In genomic region chr4:137623013-137623412, GRCh38 we compare ENCODE assay signal across 15 cellular contexts.
DNase-seq lines count a peak whose midpoint lies in the region; TF ChIP-seq lines count a peak whose summit lies in the region.
"Had no signal": no experiment of that assay in that cellular context is flagged by ENCODE, and none has a peak within 500 bp of the region (broad histone marks: within the 10 kb centered on the region; RNA-seq: fewer than 3 reads in every experiment).

No MANE protein-coding gene starts in this region.

- H3K27me3 Mint-ChIP-seq in progenitor cell of endocrine pancreas, result no peaks in the 10 kb centered on the region
- H3K27me3 Mint-ChIP-seq: activated CD4-positive, alpha-beta T cell treated with anti-CD3 and anti-CD28 coated beads for 36 hours; CD4-positive, CD25-positive, alpha-beta regulatory T cell had no signal

- H3K36me3 Mint-ChIP-seq in progenitor cell of endocrine pancreas (ENCODE audit: insufficient read depth), result no peaks in the 10 kb centered on the region
- H3K36me3 Mint-ChIP-seq: CD4-positive, CD25-positive, alpha-beta regulatory T cell had no signal

- DNase-seq in NCI-H1436 (lab: John Stamatoyannopoulos, UW) (peak; percentile 15), NCI-H1436 treated with DMSO at 0.1 percent for 48 hours (lab: John Stamatoyannopoulos, UW) (no peak), NCI-H2029 (lab: John Stamatoyannopoulos, UW) (peak; percentile 51), progenitor cell of endocrine pancreas (ENCODE audit: low spot score, unreplicated experiment) (no peak), KG1 (lab: John Stamatoyannopoulos, UW) (no peak), GM10266 (ENCODE audit: extremely low spot score) (no peak)
- DNase-seq in activated effector memory CD4-positive, alpha-beta T cell treated with anti-CD3 and anti-CD28 coated beads, Interleukin-2, amount 50 U/mL, for 16 hours, result no peak
- DNase-seq: activated CD4-positive, alpha-beta T cell treated with anti-CD3 and anti-CD28 coated beads for 36 hours; activated T-cell treated with anti-CD3 and anti-CD28 coated beads, Interleukin-2, amount 50 U/mL, for 1 hour; amniotic stem cell; CD4-positive, CD25-positive, alpha-beta regulatory T cell; colonic mucosa; substantia nigra; T-helper 2 cell had no signal

- no peak overlapping the region for H3K4me3 Mint-ChIP-seq in progenitor cell of endocrine pancreas (ENCODE audit: low read depth)
- H3K4me3 Mint-ChIP-seq: activated CD4-positive, alpha-beta T cell treated with anti-CD3 and anti-CD28 coated beads for 36 hours; CD4-positive, CD25-positive, alpha-beta regulatory T cell had no signal

- peaks cover 7% of the 10 kb centered on the region for H3K4me1 Mint-ChIP-seq in progenitor cell of endocrine pancreas (ENCODE audit: low read depth)
- H3K4me1 Mint-ChIP-seq: activated CD4-positive, alpha-beta T cell treated with anti-CD3 and anti-CD28 coated beads for 36 hours; CD4-positive, CD25-positive, alpha-beta regulatory T cell had no signal

- peak overlapping the region; percentile 80 for H3K27ac ChIP-seq in ectodermal cell (ENCODE audit: insufficient read depth, low read depth, low read length, poor library complexity, severe bottlenecking)
- H3K27ac ChIP-seq: colonic mucosa had no signal

- H3K9me3 Mint-ChIP-seq in progenitor cell of endocrine pancreas (ENCODE audit: low read depth), result no peaks in the 10 kb centered on the region

- H3K27ac Mint-ChIP-seq in progenitor cell of endocrine pancreas, result peak overlapping the region; percentile 90
- H3K27ac Mint-ChIP-seq: activated CD4-positive, alpha-beta T cell treated with anti-CD3 and anti-CD28 coated beads for 36 hours; CD4-positive, CD25-positive, alpha-beta regulatory T cell had no signal

- H3K27me3 ChIP-seq in ectodermal cell (ENCODE audit: control insufficient read depth, insufficient read depth, low read length, poor library complexity, severe bottlenecking), result no peaks in the 10 kb centered on the region
- H3K27me3 ChIP-seq: colonic mucosa had no signal

- TF ChIP-seq CTCF in progenitor cell of endocrine pancreas (IDR thresholded peaks at IDR 0.05; ENCODE audit: unreplicated experiment), result no peak
- no peak for TF ChIP-seq CTCF in GM10266 (IDR thresholded peaks at IDR 0.05; ENCODE audit: control insufficient read depth, insufficient read depth, low read depth, missing control alignments)

- H3K4me1 ChIP-seq in ectodermal cell (ENCODE audit: control insufficient read depth, insufficient read depth, low read length), result peaks cover 32% of the 10 kb centered on the region
- H3K4me1 ChIP-seq: colonic mucosa had no signal

- H3K36me3 ChIP-seq in ectodermal cell (ENCODE audit: control insufficient read depth, insufficient read depth, low read length), result no peaks in the 10 kb centered on the region
- H3K36me3 ChIP-seq: colonic mucosa had no signal

- no peak overlapping the region for H3K4me3 ChIP-seq in ectodermal cell (ENCODE audit: insufficient read depth, low read depth, low read length)
- H3K4me3 ChIP-seq: colonic mucosa had no signal

- no peaks in the 10 kb centered on the region for H3K9me3 ChIP-seq in ectodermal cell (ENCODE audit: control insufficient read depth, low read length)
- H3K9me3 ChIP-seq: colonic mucosa had no signal

- WGBS in ectodermal cell, 2 experiments, result 21 to 39% methylated on average over 2 of the region's 2 CpGs

Comparison
In these comparisons a context has a peak if more than half of its experiments do, and no peak if none do; other contexts are left out.
1. DNase-seq: peak in NCI-H1436 (single experiment) and NCI-H2029 (single experiment); none in NCI-H1436 treated with DMSO at 0.1 percent for 48 hours (single experiment), progenitor cell of endocrine pancreas (single experiment), KG1 (single experiment), activated effector memory CD4-positive, alpha-beta T cell treated with anti-CD3 and anti-CD28 coated beads, Interleukin-2, amount 50 U/mL, for 16 hours (single experiment) and GM10266 (single experiment).